In the genomic region with DNA sequence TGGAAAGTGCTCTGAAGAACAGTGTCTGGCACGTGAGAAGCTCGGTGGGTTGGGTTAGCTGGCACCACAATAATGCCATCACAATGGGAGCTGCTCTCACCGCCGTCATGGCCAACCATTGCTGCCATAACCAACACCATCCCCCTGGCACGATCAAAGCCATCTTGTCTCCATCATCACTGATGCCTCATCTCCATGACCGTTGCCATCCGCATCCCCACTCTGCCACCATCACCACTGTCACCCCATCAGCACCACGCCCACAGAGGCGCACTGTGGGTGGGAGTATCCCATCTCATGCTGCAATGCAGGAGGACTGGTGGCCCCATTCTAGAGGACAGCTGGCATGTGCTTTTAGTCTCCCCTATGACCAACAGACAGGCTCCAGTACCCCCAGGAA, we compare ENCODE assay signal across 34 cellular contexts. TPM values are rescaled to one million over a fixed set of nuclear protein-coding genes. Genes with fewer than 3 reads are reported as not detected.
"Had no signal": no experiment of that assay in that cellular context is flagged by ENCODE, and none has a peak within 500 bp of the region (broad histone marks: within the 10 kb centered on the region; RNA-seq: fewer than 3 reads in every experiment).

No MANE protein-coding gene starts in this region.

- H3K36me3 ChIP-seq: left lung, lower lobe of right lung, right atrium auricular region, right lobe of liver, tibial nerve, vagina had no signal

- H3K4me3 ChIP-seq: left lung, lower lobe of right lung, right atrium auricular region, right lobe of liver, smooth muscle cell, tibial nerve, vagina had no signal

- ATAC-seq: left lung; lower lobe of right lung; natural killer cell; right lobe of liver; stimulated activated memory B cell treated with anti-CD40 and anti-IgM and Interleukin-4, amounts not matched to agents 10 μg/mL and 1 μg/mL and 100 μg/mL, for 72 hours; stimulated activated naive CD8-positive, alpha-beta T cell treated with anti-CD3 and anti-CD28 coated beads, Interleukin-15, amount 100 ng/mL, for 72 hours had no signal

- H3K79me2 ChIP-seq: parathyroid adenoma had no signal

- H3K9ac ChIP-seq: parathyroid adenoma had no signal

- DNase-seq: hippocampal formation; left colon; lower lobe of right lung; mammary epithelial cell; mesenchymal stem cell; natural killer cell; nephron progenitor cell; nucleus accumbens; right lobe of liver; stimulated activated CD4-positive, alpha-beta T cell treated with anti-CD3 and anti-CD28 coated beads, Interleukin-1b, Interleukin-23, amount 100 ng/mL, for 48 hours; stimulated activated CD4-positive, alpha-beta T cell treated with anti-CD3 and anti-CD28 coated beads, Interleukin-2, amount 100 ng/mL, for 48 hours; stimulated activated CD4-positive, alpha-beta T cell treated with anti-CD3 and anti-CD28 coated beads, Interleukin-4, amount 100 ng/mL, for 4 hours; stimulated activated CD8-positive, alpha-beta memory T cell treated with anti-CD3 and anti-CD28 coated beads, Interleukin-4, amount 100 ng/mL, for 48 hours; stimulated activated naive CD4-positive, alpha-beta T cell treated with Interleukin-2 at 50 U/mL for 16 hours; stimulated activated naive CD8-positive, alpha-beta T cell treated with anti-CD3 and anti-CD28 coated beads, Interleukin-15, amount 100 ng/mL, for 72 hours; substantia nigra had no signal

- H3K36me3 Mint-ChIP-seq: natural killer cell; stimulated activated memory B cell treated with anti-CD40 and anti-IgM and Interleukin-4, amounts not matched to agents 10 μg/mL and 1 μg/mL and 100 μg/mL, for 72 hours; type B pancreatic cell had no signal

- H3K27me3 ChIP-seq: right atrium auricular region had no signal

- FAIRE-seq: keratinocyte had no signal

- H3K27ac Mint-ChIP-seq: natural killer cell; nephron progenitor cell; stimulated activated memory B cell treated with anti-CD40 and anti-IgM and Interleukin-4, amounts not matched to agents 10 μg/mL and 1 μg/mL and 100 μg/mL, for 72 hours; stimulated activated naive CD8-positive, alpha-beta T cell treated with anti-CD3 and anti-CD28 coated beads, Interleukin-15, amount 100 ng/mL, for 72 hours; type B pancreatic cell had no signal

- H2AFZ ChIP-seq: parathyroid adenoma had no signal

- H3K4me1 ChIP-seq: left lung, lower lobe of right lung, parathyroid adenoma, right atrium auricular region, right lobe of liver, vagina had no signal

- H3K4me2 ChIP-seq: smooth muscle cell had no signal

- H3K4me1 Mint-ChIP-seq: stimulated activated naive CD8-positive, alpha-beta T cell treated with anti-CD3 and anti-CD28 coated beads, Interleukin-15, amount 100 ng/mL, for 72 hours had no signal

- H3K4me3 Mint-ChIP-seq: natural killer cell; nephron progenitor cell; stimulated activated memory B cell treated with anti-CD40 and anti-IgM and Interleukin-4, amounts not matched to agents 10 μg/mL and 1 μg/mL and 100 μg/mL, for 72 hours; stimulated activated naive CD8-positive, alpha-beta T cell treated with anti-CD3 and anti-CD28 coated beads, Interleukin-15, amount 100 ng/mL, for 72 hours; type B pancreatic cell had no signal

- H3K9me3 Mint-ChIP-seq: natural killer cell; nephron progenitor cell; stimulated activated naive CD8-positive, alpha-beta T cell treated with anti-CD3 and anti-CD28 coated beads, Interleukin-15, amount 100 ng/mL, for 72 hours; type B pancreatic cell had no signal

- H3K27ac ChIP-seq: left lung, lower lobe of right lung, parathyroid adenoma, right atrium auricular region, right lobe of liver, tibial nerve, vagina had no signal

- H3K9me3 ChIP-seq: left lung, lower lobe of right lung, right atrium auricular region, right lobe of liver, vagina had no signal

RNA-seq across cellular contexts. Expression of a gene that starts 23.7 kb away (rescaled TPM):
- total RNA-seq: left colon, liver, lower lobe of right lung, mammary epithelial cell, natural killer cell, osteocyte, pulmonary artery endothelial cell, renal cortical epithelial cell, right atrium auricular region, skeletal muscle tissue, smooth muscle cell, temporal lobe, tibial nerve, ureter had no signal
- polyA plus RNA-seq: keratinocyte, liver, mammary epithelial cell, smooth muscle cell had no signal

RNA-seq across cellular contexts. Expression of a gene that starts 33.2 kb away (rescaled TPM):
- total RNA-seq: left colon, left lung, liver, lower lobe of right lung, mucosa of gallbladder, natural killer cell, osteocyte, posterior vena cava, pulmonary artery endothelial cell, renal cortical epithelial cell, right atrium auricular region, right lobe of liver, skeletal muscle tissue, smooth muscle cell, tibial nerve had no signal
- polyA plus RNA-seq: keratinocyte, liver, smooth muscle cell had no signal
